In the genomic region with DNA sequence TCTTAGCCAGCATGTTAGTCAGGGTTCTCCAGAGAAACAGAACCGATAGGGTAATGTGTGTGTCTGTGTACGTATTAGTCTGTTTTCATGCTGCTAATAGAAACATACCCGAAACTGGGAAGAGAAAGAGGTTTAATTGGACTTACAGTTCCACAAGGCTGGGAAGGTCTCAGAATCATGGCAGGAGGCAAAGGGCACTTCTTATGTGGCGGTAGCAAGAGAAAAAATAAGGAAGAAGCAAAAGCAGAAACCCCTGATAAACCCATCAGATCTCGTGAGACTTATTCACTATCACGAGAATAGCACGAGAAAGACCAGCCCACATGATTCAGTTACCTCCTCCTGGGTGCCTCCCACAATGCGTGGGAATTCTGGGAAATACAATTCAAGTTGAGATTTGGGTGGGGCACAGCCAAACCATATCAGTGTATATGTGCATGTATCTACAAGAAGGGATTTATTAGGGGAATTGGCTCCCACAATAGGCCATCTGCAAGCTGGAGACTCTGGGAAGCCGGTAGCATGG, we compare ENCODE assay signal across 36 cellular contexts.
DNase-seq lines count a peak whose midpoint lies in the region; ATAC-seq, FAIRE-seq and TF ChIP-seq lines count a peak whose summit lies in the region.
"Had no signal": no experiment of that assay in that cellular context is flagged by ENCODE, and none has a peak within 500 bp of the region (broad histone marks: within the 10 kb centered on the region; RNA-seq: fewer than 3 reads in every experiment).

No MANE protein-coding gene starts in this region.

- BruUV-seq in HepG2 (replicated peaks; lab: Mats Ljungman, UMichigan) = no TSS peak

- H3K9me3 Mint-ChIP-seq in brain = peaks cover 0 to 3% (median 0%) of the 10 kb centered on the region in 5 experiments
- H3K9me3 Mint-ChIP-seq: activated naive CD8-positive, alpha-beta T cell treated with anti-CD3 and anti-CD28 coated beads, Interleukin-2, amount 10 ng/mL, durations not matched to agents 7 days and 5 days; activated T-cell treated with anti-CD3 and anti-CD28 coated beads, Interleukin-2, amount 50 U/mL, for 24 hours; CD8-positive, alpha-beta T cell; memory B cell; nephron progenitor cell; stimulated activated memory B cell treated with anti-CD40 and anti-IgM and Interleukin-4, amounts not matched to agents 10 μg/mL and 1 μg/mL and 100 μg/mL, for 72 hours had no signal

- TF ChIP-seq POLR2A in HepG2 (IDR thresholded peaks at IDR 0.05; ENCODE audit: insufficient read depth in 1 of 2, low read depth in 2 of 2, low read length in 2 of 2) (no peak), right lobe of liver (IDR thresholded peaks at IDR 0.05) (no peak)

- POLR2A ChIA-PET in HepG2 (lab: Yijun Ruan, JAX) = no interaction called here

- H3K9me2 ChIP-seq in hepatocyte (replicated peaks; ENCODE audit: insufficient read depth) = no peaks in the 10 kb centered on the region

- DNase-seq in HepG2 (ENCODE audit: low spot score) (no peak), right lobe of liver (no peak), SK-MEL-5 (ENCODE audit: low read depth, low spot score) (peak; percentile 26), kidney glomerular epithelial cell (lab: John Stamatoyannopoulos, UW) (no peak), hepatocyte (ENCODE audit: low spot score) (no peak), CD1c-positive myeloid dendritic cell (ENCODE audit: extremely low spot score) (no peak)
- DNase-seq: activated CD4-positive, alpha-beta T cell treated with anti-CD3 and anti-CD28 coated beads for 36 hours; activated gamma-delta T cell; activated naive CD8-positive, alpha-beta T cell treated with anti-CD3 and anti-CD28 coated beads, Interleukin-2, amount 10 ng/mL, durations not matched to agents 7 days and 5 days; activated T-cell treated with anti-CD3 and anti-CD28 coated beads, Interleukin-2, amount 50 U/mL, for 24 hours; aorta; CD8-positive, alpha-beta T cell; DMS 273 treated with DMSO at 0.1 percent for 48 hours; EL; erythroblast; foreskin fibroblast; KBM-7; left lung; MG63; NCI-H1436; NCI-H2081; NCI-H226; NCI-H774; nephron progenitor cell; substantia nigra; upper lobe of left lung had no signal

- no peak for FAIRE-seq in HepG2 (lab: Jason Lieb, UNC)
- FAIRE-seq: A204.1, GM12878, H1, TTC549 had no signal

- no peaks in the 10 kb centered on the region for H3K79me2 ChIP-seq in HepG2 (ENCODE audit: insufficient read depth, low read length)
- H3K79me2 ChIP-seq in hepatocyte = no peaks in the 10 kb centered on the region

- TF ChIP-seq EP300 in HepG2 (IDR thresholded peaks at IDR 0.05; ENCODE audit: low read depth in 2 of 2, low read length in 2 of 2) (no peak), HepG2 (CRISPR knock-in tag; IDR thresholded peaks at IDR 0.05; ENCODE audit: borderline replicate concordance) (no peak)

- H3K9me3 ChIP-seq in HepG2 (ENCODE audit: low read length) = no peaks in the 10 kb centered on the region
- H3K9me3 ChIP-seq in right lobe of liver = no peaks in the 10 kb centered on the region
- no peaks in the 10 kb centered on the region for H3K9me3 ChIP-seq in hepatocyte (ENCODE audit: low read depth)
- H3K9me3 ChIP-seq: left lung, MG63, upper lobe of left lung had no signal

- in situ Hi-C loops in HepG2 (cut with HindIII; ENCODE audit: extremely low pct_ligation_motif_present, low pct_unique_long_range_greater_than_20kb) = no loop called here
- in situ Hi-C loops in SK-MEL-5 (cut with HindIII; ENCODE audit: low pct_unique_long_range_greater_than_20kb, low sequenced_read_pairs) = no loop called here

- H3K36me3 Mint-ChIP-seq in brain = no peaks in the 10 kb centered on the region
- H3K36me3 Mint-ChIP-seq: activated naive CD8-positive, alpha-beta T cell treated with anti-CD3 and anti-CD28 coated beads, Interleukin-2, amount 10 ng/mL, durations not matched to agents 7 days and 5 days; CD8-positive, alpha-beta T cell; memory B cell; stimulated activated memory B cell treated with anti-CD40 and anti-IgM and Interleukin-4, amounts not matched to agents 10 μg/mL and 1 μg/mL and 100 μg/mL, for 72 hours had no signal

- H3K27ac ChIP-seq in HepG2 (ENCODE audit: extremely low read length, insufficient read depth, low read length) (no peak overlapping the region), right lobe of liver (no peak overlapping the region), hepatocyte (no peak overlapping the region)
- H3K27ac ChIP-seq: cardiac muscle cell, coronary artery, left lung, upper lobe of left lung had no signal

- no peak overlapping the region for H2AFZ ChIP-seq in HepG2 (ENCODE audit: low read length)
- no peak overlapping the region for H2AFZ ChIP-seq in hepatocyte

- no peak overlapping the region for H3K4me3 Mint-ChIP-seq in brain
- H3K4me3 Mint-ChIP-seq: activated CD4-positive, alpha-beta T cell treated with anti-CD3 and anti-CD28 coated beads for 36 hours; activated naive CD8-positive, alpha-beta T cell treated with anti-CD3 and anti-CD28 coated beads, Interleukin-2, amount 10 ng/mL, durations not matched to agents 7 days and 5 days; activated T-cell treated with anti-CD3 and anti-CD28 coated beads, Interleukin-2, amount 50 U/mL, for 24 hours; CD8-positive, alpha-beta T cell; memory B cell; nephron progenitor cell; stimulated activated memory B cell treated with anti-CD40 and anti-IgM and Interleukin-4, amounts not matched to agents 10 μg/mL and 1 μg/mL and 100 μg/mL, for 72 hours had no signal

- CTCF ChIA-PET in HepG2 (lab: Yijun Ruan, JAX; ENCODE audit: low intra/inter-chr PET ratio, low total read pairs) = no interaction called here

- peaks cover 11% of the 10 kb centered on the region for H3K4me1 ChIP-seq in HepG2 (ENCODE audit: insufficient read depth, low read length)
- peaks cover 2 to 40% (median 21%) of the 10 kb centered on the region in 4 donors for H3K4me1 ChIP-seq in right lobe of liver
- H3K4me1 ChIP-seq in hepatocyte (ENCODE audit: insufficient read depth) = peaks cover 22% of the 10 kb centered on the region
- H3K4me1 ChIP-seq: left lung had no signal

- H4K20me1 ChIP-seq in HepG2 (ENCODE audit: insufficient read depth, low read length) = no peaks in the 10 kb centered on the region
- no peaks in the 10 kb centered on the region for H4K20me1 ChIP-seq in hepatocyte (ENCODE audit: insufficient read depth, poor library complexity, severe bottlenecking)

- intact Hi-C loops in HepG2 (cut with micrococcal nuclease; ENCODE audit: unreplicated experiment) = no loop called here
- intact Hi-C loops in right lobe of liver (cut with DNase I) = no loop called here

- H3K27ac Mint-ChIP-seq in brain = peak overlapping the region in 3 of 5 experiments; percentile 21 to 69 (median 66)
- H3K27ac Mint-ChIP-seq: activated CD4-positive, alpha-beta T cell treated with anti-CD3 and anti-CD28 coated beads for 36 hours; activated naive CD8-positive, alpha-beta T cell treated with anti-CD3 and anti-CD28 coated beads, Interleukin-2, amount 10 ng/mL, durations not matched to agents 7 days and 5 days; activated T-cell treated with anti-CD3 and anti-CD28 coated beads, Interleukin-2, amount 50 U/mL, for 24 hours; CD8-positive, alpha-beta T cell; memory B cell; nephron progenitor cell; stimulated activated memory B cell treated with anti-CD40 and anti-IgM and Interleukin-4, amounts not matched to agents 10 μg/mL and 1 μg/mL and 100 μg/mL, for 72 hours had no signal

- H3K27me3 ChIP-seq in HepG2 (ENCODE audit: control insufficient read depth in 1 of 2, insufficient read depth in 2 of 2, low read length in 2 of 2) (peaks cover 4 to 19% of the 10 kb centered on the region in 2 experiments; a peak in 3 of 5 replicates), right lobe of liver (no peaks in the 10 kb centered on the region), hepatocyte (no peaks in the 10 kb centered on the region)
- H3K27me3 ChIP-seq: cardiac muscle cell, MG63, upper lobe of left lung had no signal

- H3K4me3 ChIP-seq in HepG2 (replicated peaks in 1 of 3; ENCODE audit: insufficient read depth in 1 of 3, low read depth in 2 of 3, low read length in 3 of 3) (no peak overlapping the region), right lobe of liver (no peak overlapping the region), hepatocyte (no peak overlapping the region)
- H3K4me3 ChIP-seq: cardiac muscle cell, coronary artery, GM12878, left lung, MG63, upper lobe of left lung had no signal

- H3K9ac ChIP-seq in HepG2 (ENCODE audit: insufficient read depth, low read depth, low read length) = no peak overlapping the region

- TF ChIP-seq RAD21 in HepG2 (CRISPR knock-in tag; IDR thresholded peaks at IDR 0.05) = no peak

- H3K4me2 ChIP-seq in HepG2 (ENCODE audit: low read depth, low read length) (no peak overlapping the region), hepatocyte (no peak overlapping the region)

- no peak for ATAC-seq in HepG2
- ATAC-seq in right lobe of liver = no peak
- no peak for ATAC-seq in HG03432 (IDR thresholded peaks at IDR 0.05; ENCODE audit: unreplicated experiment)
- ATAC-seq: activated CD4-positive, alpha-beta T cell treated with anti-CD3 and anti-CD28 coated beads for 36 hours; CD8-positive, alpha-beta T cell; GM12878; left lung; stimulated activated memory B cell treated with anti-CD40 and anti-IgM and Interleukin-4, amounts not matched to agents 10 μg/mL and 1 μg/mL and 100 μg/mL, for 72 hours had no signal

- peaks cover 57% of the 10 kb centered on the region for H3K4me1 Mint-ChIP-seq in brain
- H3K4me1 Mint-ChIP-seq: activated CD4-positive, alpha-beta T cell treated with anti-CD3 and anti-CD28 coated beads for 36 hours; activated naive CD8-positive, alpha-beta T cell treated with anti-CD3 and anti-CD28 coated beads, Interleukin-2, amount 10 ng/mL, durations not matched to agents 7 days and 5 days; memory B cell; stimulated activated memory B cell treated with anti-CD40 and anti-IgM and Interleukin-4, amounts not matched to agents 10 μg/mL and 1 μg/mL and 100 μg/mL, for 72 hours had no signal

- WGBS in HepG2 (ENCODE audit: low lambda C conversion rate) = 9% methylated on average over 9 of the region's 9 CpGs
- WGBS in right lobe of liver (ENCODE audit: insufficient coverage, low coverage, low lambda C conversion rate, missing lambda C conversion rate) = 67% methylated on average over 7 of the region's 9 CpGs
- WGBS in hepatocyte (ENCODE audit: low lambda C conversion rate, missing lambda C conversion rate) = 85% methylated on average over 9 of the region's 9 CpGs

- TF ChIP-seq CTCF in HepG2 (CRISPR knock-in tag; IDR thresholded peaks at IDR 0.05) (no peak), right lobe of liver (IDR thresholded peaks at IDR 0.05) (no peak), brain (conservative IDR thresholded peaks at IDR 0.05) (no peak), hepatocyte (IDR thresholded peaks at IDR 0.05; ENCODE audit: poor library complexity) (no peak)

- H3K27me3 Mint-ChIP-seq in brain = peaks cover 5% of the 10 kb centered on the region

- H3K36me3 ChIP-seq in HepG2 (replicated peaks in 1 of 2; ENCODE audit: control insufficient read depth in 1 of 2, insufficient read depth in 2 of 2, low read length in 2 of 2) = no peaks in the 10 kb centered on the region
- H3K36me3 ChIP-seq in right lobe of liver = no peaks in the 10 kb centered on the region
- no peaks in the 10 kb centered on the region for H3K36me3 ChIP-seq in hepatocyte (replicated peaks; ENCODE audit: insufficient read depth, low read depth)
- H3K36me3 ChIP-seq: cardiac muscle cell, left lung, MG63, upper lobe of left lung had no signal
